In the genomic region with DNA sequence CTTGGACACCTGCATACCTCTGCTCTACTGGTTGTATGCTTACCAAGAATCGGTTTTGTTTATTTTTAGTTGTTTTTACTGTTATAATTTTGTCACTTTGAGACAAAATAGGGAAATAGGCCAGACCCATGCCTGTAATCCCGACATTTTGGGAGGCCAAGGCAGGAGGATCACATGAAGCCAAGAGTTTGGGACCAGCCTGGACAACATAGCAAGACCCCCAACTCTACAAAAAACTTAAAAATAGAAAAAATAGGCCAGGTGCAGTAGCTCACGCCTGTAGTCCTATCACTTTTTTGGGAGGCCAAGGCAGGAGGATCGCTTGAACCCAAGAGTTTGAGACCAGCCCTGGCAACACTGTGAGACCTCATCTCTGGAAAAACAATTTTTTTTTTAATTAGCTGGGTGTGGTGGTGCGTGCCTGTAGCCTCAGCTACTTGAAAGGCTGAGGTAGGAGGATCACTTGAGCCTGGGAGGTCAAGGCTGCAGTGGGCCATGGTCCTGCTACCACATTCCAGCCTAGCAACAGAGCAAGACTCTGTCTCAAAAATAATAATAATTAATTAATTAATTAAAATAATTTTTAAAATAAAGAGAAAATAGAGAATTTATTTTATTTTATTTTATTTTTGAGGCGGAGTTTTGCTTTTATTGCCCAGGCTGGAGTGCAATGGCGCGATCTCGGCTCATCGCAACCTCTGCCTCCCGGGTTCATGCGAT, we compare ENCODE assay signal across 9 cellular contexts. TPM values are rescaled to one million over a fixed set of nuclear protein-coding genes. Genes with fewer than 3 reads are reported as not detected.
DNase-seq lines count a peak whose midpoint lies in the region; ATAC-seq, FAIRE-seq and TF ChIP-seq lines count a peak whose summit lies in the region.
"Had no signal": no experiment of that assay in that cellular context is flagged by ENCODE, and none has a peak within 500 bp of the region (broad histone marks: within the 10 kb centered on the region; RNA-seq: fewer than 3 reads in every experiment).

No MANE protein-coding gene starts in this region.

- H3K9me3 ChIP-seq in breast epithelium (no peaks in the 10 kb centered on the region), astrocyte (ENCODE audit: insufficient read depth, low read depth, low read length) (no peaks in the 10 kb centered on the region), mucosa of rectum (ENCODE audit: control insufficient read depth in 2 of 2, low read length in 2 of 2) (no peaks in the 10 kb centered on the region), upper lobe of right lung (no peaks in the 10 kb centered on the region)

- no peak overlapping the region for H3K4me3 Mint-ChIP-seq in MCF 10A (ENCODE audit: unreplicated experiment)
- peak overlapping the region; percentile 97 for H3K4me3 Mint-ChIP-seq in astrocyte (ENCODE audit: unreplicated experiment)

- BruUV-seq in MCF 10A (replicated peaks; lab: Mats Ljungman, UMichigan): no TSS peak

- H2AFZ ChIP-seq in astrocyte (ENCODE audit: low read depth, low read length): no peak overlapping the region

- no peak for FAIRE-seq in astrocyte (lab: Jason Lieb, UNC)

- CTCF ChIA-PET in MCF 10A (lab: Yijun Ruan, JAX): interaction anchor here (0.5 to 1.5 kb wide), 3 partner anchors 24 to 776 kb away, joined by 3 to 4 read pairs (median 3); no protein-coding TSS in a partner anchor

- no peak for TF ChIP-seq CTCF in breast epithelium (IDR thresholded peaks at IDR 0.05)
- TF ChIP-seq CTCF in MCF 10A (IDR thresholded peaks at IDR 0.05; ENCODE audit: unreplicated experiment): no peak
- TF ChIP-seq CTCF in astrocyte (IDR thresholded peaks at IDR 0.05; ENCODE audit: insufficient read depth, low read depth, low read length): no peak
- TF ChIP-seq CTCF in upper lobe of right lung (IDR thresholded peaks at IDR 0.05): no peak

- H3K27me3 ChIP-seq in breast epithelium: no peaks in the 10 kb centered on the region
- no peaks in the 10 kb centered on the region for H3K27me3 ChIP-seq in astrocyte (ENCODE audit: insufficient read depth, low read length)
- H3K27me3 ChIP-seq in mucosa of rectum (ENCODE audit: control insufficient read depth in 2 of 2, insufficient read depth in 2 of 2, low read length in 2 of 2): no peaks in the 10 kb centered on the region
- H3K27me3 ChIP-seq in upper lobe of right lung: no peaks in the 10 kb centered on the region

- H3K9me3 Mint-ChIP-seq in MCF 10A (ENCODE audit: unreplicated experiment) (no peaks in the 10 kb centered on the region), astrocyte (ENCODE audit: unreplicated experiment) (peaks cover 2% of the 10 kb centered on the region)

- H3K36me3 Mint-ChIP-seq in MCF 10A (ENCODE audit: insufficient read depth, unreplicated experiment) (peaks cover 11% of the 10 kb centered on the region), astrocyte (ENCODE audit: low read depth, unreplicated experiment) (no peaks in the 10 kb centered on the region)

- H3K27ac ChIP-seq in breast epithelium: peak overlapping the region; percentile 78 to 85
- no peak overlapping the region for H3K27ac ChIP-seq in astrocyte (ENCODE audit: low read depth, low read length)
- H3K27ac ChIP-seq in mucosa of rectum (ENCODE audit: low read depth in 2 of 2, low read length in 2 of 2): peak overlapping the region; percentile 81
- H3K27ac ChIP-seq in upper lobe of right lung: peak overlapping the region; percentile 92

- H3K4me3 ChIP-seq in breast epithelium (peak overlapping the region; percentile 95 to 97 (median 97)), astrocyte (ENCODE audit: insufficient read depth, low read depth, low read length) (no peak overlapping the region), mucosa of rectum (ENCODE audit: low read length in 2 of 2) (peak overlapping the region; percentile 86 to 98), upper lobe of right lung (peak overlapping the region; percentile 96)

- H3K4me1 Mint-ChIP-seq in MCF 10A (ENCODE audit: insufficient read depth, unreplicated experiment): peaks cover 22% of the 10 kb centered on the region
- H3K4me1 Mint-ChIP-seq in astrocyte (ENCODE audit: low read depth, unreplicated experiment): peaks cover 19% of the 10 kb centered on the region

- DNase-seq in breast epithelium (ENCODE audit: low spot score in 2 of 2) (no peak), MCF 10A (ENCODE audit: unreplicated experiment) (no peak), astrocyte (ENCODE audit: low read depth) (no peak), upper lobe of right lung (no peak), HK-2 (ENCODE audit: unreplicated experiment) (no peak), foreskin melanocyte (no peak)
- DNase-seq: nucleus accumbens had no signal

- H3K36me3 ChIP-seq in breast epithelium: no peaks in the 10 kb centered on the region
- H3K36me3 ChIP-seq in astrocyte (ENCODE audit: insufficient read depth, low read length): no peaks in the 10 kb centered on the region
- peaks cover 0 to 6% of the 10 kb centered on the region in 2 donors for H3K36me3 ChIP-seq in mucosa of rectum (ENCODE audit: control insufficient read depth in 2 of 2, insufficient read depth in 2 of 2, low read length in 2 of 2)
- H3K36me3 ChIP-seq in upper lobe of right lung: no peaks in the 10 kb centered on the region

- ATAC-seq in upper lobe of right lung (no peak), GM19467 (IDR thresholded peaks at IDR 0.05; ENCODE audit: unreplicated experiment) (no peak)

- peaks cover 38% of the 10 kb centered on the region for H3K79me2 ChIP-seq in astrocyte (ENCODE audit: insufficient read depth, low read length)

- peak overlapping the region; percentile 90 for H3K4me2 ChIP-seq in astrocyte (ENCODE audit: low read length)

- H3K4me1 ChIP-seq in breast epithelium: peaks cover 0 to 12% of the 10 kb centered on the region in 2 donors
- no peaks in the 10 kb centered on the region for H3K4me1 ChIP-seq in astrocyte (ENCODE audit: insufficient read depth, low read length)
- H3K4me1 ChIP-seq in mucosa of rectum (ENCODE audit: control insufficient read depth in 2 of 2, insufficient read depth in 2 of 2, low read length in 2 of 2): peaks cover 8 to 10% of the 10 kb centered on the region in 2 donors
- peaks cover 17% of the 10 kb centered on the region for H3K4me1 ChIP-seq in upper lobe of right lung

- H3K27me3 Mint-ChIP-seq in MCF 10A (ENCODE audit: insufficient read depth, unreplicated experiment) (no peaks in the 10 kb centered on the region), astrocyte (ENCODE audit: low read depth, unreplicated experiment) (no peaks in the 10 kb centered on the region)

- H3K9ac ChIP-seq in astrocyte (ENCODE audit: low read length): peak overlapping the region; percentile 93
- H3K9ac ChIP-seq in mucosa of rectum (ENCODE audit: low read depth in 1 of 2, low read length in 2 of 2): peak overlapping the region in 1 of 2 donors; percentile 91

- TF ChIP-seq POLR2A in breast epithelium (IDR thresholded peaks at IDR 0.05): no peak

- intact Hi-C loops in breast epithelium (cut with DNase I; ENCODE audit: low total_unique reads): no loop called here
- intact Hi-C loops in MCF 10A (cut with micrococcal nuclease): no loop called here
- intact Hi-C loops in upper lobe of right lung (cut with DNase I): no loop called here

- POLR2A ChIA-PET in MCF 10A (lab: Yijun Ruan, JAX): interaction anchor here (0.5 to 1.4 kb wide), 7 partner anchors 11 to 697 kb away, joined by 3 to 5 read pairs (median 3); partner anchors contain the start of gene PPFIBP1

- H3K27ac Mint-ChIP-seq in MCF 10A (ENCODE audit: low read depth, unreplicated experiment): no peak overlapping the region
- H3K27ac Mint-ChIP-seq in astrocyte (ENCODE audit: unreplicated experiment): no peak overlapping the region

- H4K20me1 ChIP-seq in astrocyte (ENCODE audit: insufficient read depth, low read length): peaks cover 20% of the 10 kb centered on the region

RNA-seq across cellular contexts. Expression of gene MRPS35, which starts 1.3 kb away (rescaled TPM):
- total RNA-seq in breast epithelium (10 to 100 TPM; 37.7 to 64.1 (median 43.5) TPM), MCF 10A (2022) (63.8 and 69.0 TPM in 2 replicates), astrocyte (48.2 and 50.4 TPM in 2 replicates), upper lobe of right lung (31.3 TPM)

RNA-seq across cellular contexts. Expression of gene REP15, which starts 13.1 kb away (rescaled TPM):
- 1 to 10 TPM in 2 of 3 donors, under 1 TPM in 1; 0.64 to 3.3 (median 1.8) TPM for total RNA-seq in breast epithelium
- total RNA-seq in MCF 10A (2022): 0.86 and 1.3 TPM in 2 replicates
- 2.1 and 3.8 TPM in 2 replicates for total RNA-seq in astrocyte
- total RNA-seq in upper lobe of right lung: 4.5 TPM
